Comparison of ENCODE assay signal across 14 cellular contexts in genomic region chr2:44112096-44112495, GRCh38.
"Had no signal": no experiment of that assay in that cellular context is flagged by ENCODE, and none has a peak within 500 bp of the region (broad histone marks: within the 10 kb centered on the region; RNA-seq: fewer than 3 reads in every experiment).

No MANE protein-coding gene starts in this region.

- H3K4me1 Mint-ChIP-seq: brain; stimulated activated effector memory CD8-positive, alpha-beta T cell treated with anti-CD3 and anti-CD28 coated beads, Interleukin-12 subunit alpha, Interleukin-12 subunit beta, amount 100 ng/mL, for 72 hours had no signal

- H3K4me1 ChIP-seq: gastroesophageal sphincter, left lung, pancreas had no signal

- H3K27me3 Mint-ChIP-seq: activated naive CD8-positive, alpha-beta T cell treated with anti-CD3 and anti-CD28 coated beads, Interleukin-2, amount 10 ng/mL, durations not matched to agents 7 days and 5 days had no signal

- H3K36me3 ChIP-seq: gastroesophageal sphincter, left lung, pancreas had no signal

- H3K36me3 Mint-ChIP-seq: activated naive CD8-positive, alpha-beta T cell treated with anti-CD3 and anti-CD28 coated beads, Interleukin-2, amount 10 ng/mL, durations not matched to agents 7 days and 5 days; brain; naive thymus-derived CD4-positive, alpha-beta T cell; stimulated activated effector memory CD8-positive, alpha-beta T cell treated with anti-CD3 and anti-CD28 coated beads, Interleukin-12 subunit alpha, Interleukin-12 subunit beta, amount 100 ng/mL, for 72 hours had no signal

- ATAC-seq: activated CD4-positive, CD25-positive, alpha-beta regulatory T cell treated with anti-CD3 and anti-CD28 coated beads, Interleukin-2, amount 50 U/mL, for 24 hours; effector memory CD8-positive, alpha-beta T cell; gastroesophageal sphincter; left lung; naive thymus-derived CD4-positive, alpha-beta T cell; pancreas; stimulated activated effector memory CD8-positive, alpha-beta T cell treated with anti-CD3 and anti-CD28 coated beads, Interleukin-12 subunit alpha, Interleukin-12 subunit beta, amount 100 ng/mL, for 72 hours had no signal

- H3K27me3 ChIP-seq: gastroesophageal sphincter, pancreas had no signal

- H3K4me3 Mint-ChIP-seq: activated naive CD8-positive, alpha-beta T cell treated with anti-CD3 and anti-CD28 coated beads, Interleukin-2, amount 10 ng/mL, durations not matched to agents 7 days and 5 days; activated T-helper 1 cell treated with anti-CD3 and anti-CD28 coated beads, Interleukin-12 subunit alpha, Interleukin-12 subunit beta, Interleukin-2, Interleukin-4 antibody, amounts not matched to agents 30 ng/mL and 10 ng/mL and 1 ng/mL, durations not matched to agents 14 hours and 24 hours and 36 hours; brain; effector memory CD8-positive, alpha-beta T cell; naive thymus-derived CD4-positive, alpha-beta T cell; stimulated activated effector memory CD8-positive, alpha-beta T cell treated with anti-CD3 and anti-CD28 coated beads, Interleukin-12 subunit alpha, Interleukin-12 subunit beta, amount 100 ng/mL, for 72 hours; T-helper 2 cell treated with Interferon-gamma antibody and Interleukin-4, amounts not matched to agents 5 μg/mL and 100 μg/mL, for 36 hours had no signal

- DNase-seq: activated CD4-positive, alpha-beta T cell treated with anti-CD3 and anti-CD28 coated beads, Interleukin-2, amount 50 U/mL, for 1 hour; activated naive CD8-positive, alpha-beta T cell treated with anti-CD3 and anti-CD28 coated beads, Interleukin-2, amount 10 ng/mL, durations not matched to agents 7 days and 5 days; dermis blood vessel endothelial cell; effector memory CD8-positive, alpha-beta T cell; islet precursor cell; left lung; naive thymus-derived CD4-positive, alpha-beta T cell; pancreas had no signal

- H3K4me3 ChIP-seq: gastroesophageal sphincter, left lung, pancreas had no signal

- H3K27ac Mint-ChIP-seq: activated naive CD8-positive, alpha-beta T cell treated with anti-CD3 and anti-CD28 coated beads, Interleukin-2, amount 10 ng/mL, durations not matched to agents 7 days and 5 days; activated T-helper 1 cell treated with anti-CD3 and anti-CD28 coated beads, Interleukin-12 subunit alpha, Interleukin-12 subunit beta, Interleukin-2, Interleukin-4 antibody, amounts not matched to agents 30 ng/mL and 10 ng/mL and 1 ng/mL, durations not matched to agents 14 hours and 24 hours and 36 hours; brain; effector memory CD8-positive, alpha-beta T cell; naive thymus-derived CD4-positive, alpha-beta T cell; stimulated activated effector memory CD8-positive, alpha-beta T cell treated with anti-CD3 and anti-CD28 coated beads, Interleukin-12 subunit alpha, Interleukin-12 subunit beta, amount 100 ng/mL, for 72 hours; T-helper 2 cell treated with Interferon-gamma antibody and Interleukin-4, amounts not matched to agents 5 μg/mL and 100 μg/mL, for 36 hours had no signal

- H3K9me3 Mint-ChIP-seq: activated naive CD8-positive, alpha-beta T cell treated with anti-CD3 and anti-CD28 coated beads, Interleukin-2, amount 10 ng/mL, durations not matched to agents 7 days and 5 days; activated T-helper 1 cell treated with anti-CD3 and anti-CD28 coated beads, Interleukin-12 subunit alpha, Interleukin-12 subunit beta, Interleukin-2, Interleukin-4 antibody, amounts not matched to agents 30 ng/mL and 10 ng/mL and 1 ng/mL, durations not matched to agents 14 hours and 24 hours and 36 hours; brain; effector memory CD8-positive, alpha-beta T cell; naive thymus-derived CD4-positive, alpha-beta T cell; stimulated activated effector memory CD8-positive, alpha-beta T cell treated with anti-CD3 and anti-CD28 coated beads, Interleukin-12 subunit alpha, Interleukin-12 subunit beta, amount 100 ng/mL, for 72 hours; T-helper 2 cell treated with Interferon-gamma antibody and Interleukin-4, amounts not matched to agents 5 μg/mL and 100 μg/mL, for 36 hours had no signal

- H3K27ac ChIP-seq: gastroesophageal sphincter, left lung, pancreas had no signal

- H3K9me3 ChIP-seq: gastroesophageal sphincter, left lung, pancreas had no signal
